13 cellular contexts compared by ENCODE assay signal in the genomic region with DNA sequence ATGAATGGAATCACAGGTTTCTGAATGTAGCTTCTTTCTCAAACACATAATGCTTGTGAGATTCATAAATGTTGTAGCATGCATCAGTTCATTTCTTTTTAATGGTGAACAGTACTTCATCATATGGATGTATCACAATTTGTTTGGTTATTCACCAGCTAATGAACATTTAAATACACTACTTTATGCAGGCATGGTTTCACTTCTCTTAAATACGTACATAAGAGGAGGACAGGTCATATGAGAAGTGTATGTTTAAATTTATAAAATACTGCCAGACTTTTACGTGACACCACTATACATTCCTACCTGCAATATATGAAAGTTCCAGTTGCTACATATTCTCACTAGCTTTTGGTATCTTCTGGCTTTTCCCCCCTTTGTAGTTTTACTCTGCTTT.
A peak's percentile ranks its signal among the peaks of the same experiment; 100 is the strongest.
DNase-seq lines count a peak whose midpoint lies in the region; ATAC-seq and TF ChIP-seq lines count a peak whose summit lies in the region.
"Had no signal": no experiment of that assay in that cellular context is flagged by ENCODE, and none has a peak within 500 bp of the region (broad histone marks: within the 10 kb centered on the region; RNA-seq: fewer than 3 reads in every experiment).

No MANE protein-coding gene starts in this region.

- no peaks in the 10 kb centered on the region for H3K4me1 ChIP-seq in A673 (ENCODE audit: insufficient read depth, low read length, poor library complexity, severe bottlenecking)

- DNase-seq in central memory CD8-positive, alpha-beta T cell (ENCODE audit: low spot score in 2 of 2): no peak
- no peak for DNase-seq in A673 (ENCODE audit: low spot score)
- DNase-seq in NCI-H2171 (lab: John Stamatoyannopoulos, UW): no peak
- no peak for DNase-seq in DMS153 treated with DMSO at 0.1 percent for 48 hours (lab: John Stamatoyannopoulos, UW; ENCODE audit: unreplicated experiment)
- no peak for DNase-seq in activated CD4-positive, CD25-positive, alpha-beta regulatory T cell (lab: John Stamatoyannopoulos, UW)
- DNase-seq: activated CD4-positive, alpha-beta T cell treated with anti-CD3 and anti-CD28 coated beads, Interleukin-2, amount 10 ng/mL, durations not matched to agents 24 days and 14 days; heart right ventricle; retina; upper lobe of left lung had no signal

- H3K27me3 Mint-ChIP-seq in central memory CD8-positive, alpha-beta T cell: no peaks in the 10 kb centered on the region
- H3K27me3 Mint-ChIP-seq: activated CD4-positive, alpha-beta T cell treated with anti-CD3 and anti-CD28 coated beads, Interleukin-2, amount 10 ng/mL, durations not matched to agents 24 days and 14 days; activated naive CD4-positive, alpha-beta T cell treated with anti-CD3 and anti-CD28 coated beads, Interleukin-2, amount 50 U/mL, for 24 hours had no signal

- BruUV-seq in A673 (replicated peaks; lab: Mats Ljungman, UMichigan): no TSS peak

- intact Hi-C loops in A673 (cut with micrococcal nuclease; ENCODE audit: unreplicated experiment): no loop called here

- no peaks in the 10 kb centered on the region for H3K27me3 ChIP-seq in A673 (replicated peaks; ENCODE audit: insufficient read depth, low read depth, low read length, poor library complexity)
- H3K27me3 ChIP-seq: heart right ventricle, upper lobe of left lung had no signal

- no peak for TF ChIP-seq CTCF in A673 (conservative IDR thresholded peaks at IDR 0.05; ENCODE audit: low read depth, low read length)

- H3K36me3 Mint-ChIP-seq in central memory CD8-positive, alpha-beta T cell (ENCODE audit: insufficient read depth): peaks cover 5% of the 10 kb centered on the region

- H3K9me3 Mint-ChIP-seq in central memory CD8-positive, alpha-beta T cell: no peaks in the 10 kb centered on the region
- H3K9me3 Mint-ChIP-seq: activated CD4-positive, alpha-beta T cell treated with anti-CD3 and anti-CD28 coated beads, Interleukin-2, amount 10 ng/mL, durations not matched to agents 24 days and 14 days; activated naive CD4-positive, alpha-beta T cell treated with anti-CD3 and anti-CD28 coated beads, Interleukin-2, amount 50 U/mL, for 24 hours had no signal

- H3K4me3 Mint-ChIP-seq in central memory CD8-positive, alpha-beta T cell: no peak overlapping the region
- H3K4me3 Mint-ChIP-seq: activated CD4-positive, alpha-beta T cell treated with anti-CD3 and anti-CD28 coated beads, Interleukin-2, amount 10 ng/mL, durations not matched to agents 24 days and 14 days; activated naive CD4-positive, alpha-beta T cell treated with anti-CD3 and anti-CD28 coated beads, Interleukin-2, amount 50 U/mL, for 24 hours had no signal

- POLR2A ChIA-PET in A673 (lab: Charles Lee; ENCODE audit: low non-redundant PET): no interaction called here

- H3K9me3 ChIP-seq in A673 (ENCODE audit: low read depth, low read length, poor library complexity, severe bottlenecking): no peaks in the 10 kb centered on the region
- H3K9me3 ChIP-seq: heart right ventricle, upper lobe of left lung had no signal

- H3K4me3 ChIP-seq in A673 (ENCODE audit: low read depth, low read length, poor library complexity, severe bottlenecking): no peak overlapping the region
- H3K4me3 ChIP-seq: heart right ventricle, upper lobe of left lung had no signal

- ATAC-seq in GM18858 (IDR thresholded peaks at IDR 0.05; ENCODE audit: unreplicated experiment): peak; percentile 79
- ATAC-seq in GM21528 (IDR thresholded peaks at IDR 0.05; ENCODE audit: low FRiP score, unreplicated experiment): peak; percentile 74
- ATAC-seq in HG03139 (IDR thresholded peaks at IDR 0.05; ENCODE audit: unreplicated experiment): peak; percentile 67
- no peak for ATAC-seq in central memory CD8-positive, alpha-beta T cell (replicated peaks; ENCODE audit: extremely low read depth, poor library complexity, severe bottlenecking)
- ATAC-seq: heart right ventricle had no signal

- H3K36me3 ChIP-seq in A673 (ENCODE audit: insufficient read depth, low read length, poor library complexity, severe bottlenecking): no peaks in the 10 kb centered on the region
- H3K36me3 ChIP-seq: heart right ventricle, upper lobe of left lung had no signal

- no peak overlapping the region for H3K27ac ChIP-seq in A673 (ENCODE audit: low read depth, low read length, poor library complexity, severe bottlenecking)
- H3K27ac ChIP-seq: heart right ventricle, upper lobe of left lung had no signal

- peaks cover 29% of the 10 kb centered on the region for H3K4me1 Mint-ChIP-seq in central memory CD8-positive, alpha-beta T cell

- peak overlapping the region; percentile 23 for H3K27ac Mint-ChIP-seq in central memory CD8-positive, alpha-beta T cell (ENCODE audit: low read depth)
- H3K27ac Mint-ChIP-seq: activated CD4-positive, alpha-beta T cell treated with anti-CD3 and anti-CD28 coated beads, Interleukin-2, amount 10 ng/mL, durations not matched to agents 24 days and 14 days; activated naive CD4-positive, alpha-beta T cell treated with anti-CD3 and anti-CD28 coated beads, Interleukin-2, amount 50 U/mL, for 24 hours had no signal

- CTCF ChIA-PET in A673 (lab: Charles Lee): no interaction called here
